Comparison of ENCODE assay signal across 1 cellular context in the genomic region with DNA sequence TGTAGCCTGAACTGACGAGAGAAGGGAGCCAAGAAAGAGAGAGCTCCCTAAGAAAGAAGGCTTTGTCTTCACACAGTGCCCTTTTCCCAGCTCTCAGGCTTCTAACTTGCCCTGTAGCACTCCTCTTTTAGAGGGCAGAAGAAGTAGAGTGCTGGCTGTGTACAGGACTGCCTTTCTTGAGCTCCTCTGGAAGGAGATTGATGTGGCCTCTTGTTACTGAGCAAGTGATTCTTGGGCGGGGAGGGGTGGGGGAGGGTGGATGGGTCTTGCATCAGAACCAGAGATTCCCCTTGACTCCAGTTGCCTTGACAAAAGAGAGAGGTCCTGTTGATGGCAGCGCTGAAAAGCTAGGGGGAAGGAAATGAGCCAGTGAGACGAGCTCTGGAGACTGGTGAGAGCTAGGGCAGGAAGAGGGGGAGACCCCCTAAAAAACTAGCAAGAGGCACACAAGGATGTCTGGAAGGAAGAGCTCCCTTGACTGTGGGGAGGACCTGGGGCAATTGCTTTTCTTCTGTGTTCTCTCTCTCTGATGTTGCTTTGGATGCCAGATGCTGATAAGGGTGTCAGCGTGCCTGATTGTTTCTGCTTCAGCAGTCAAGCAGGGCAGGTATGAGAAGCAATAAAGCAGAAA.
TF ChIP-seq lines count a peak whose summit lies in the region.

No MANE protein-coding gene starts in this region.

TF ChIP-seq in neural cell, 6 proteins besides CTCF, POLR2A, EP300 and RAD21:
- no peak for TF ChIP-seq TAF1 (IDR thresholded peaks at IDR 0.05; ENCODE audit: low read depth)
- TF ChIP-seq SMC3 (conservative IDR thresholded peaks at IDR 0.05; ENCODE audit: poor library complexity) = no peak
- TF ChIP-seq MXI1 (conservative IDR thresholded peaks at IDR 0.05; ENCODE audit: poor library complexity, severe bottlenecking) = no peak
- no peak for TF ChIP-seq REST (IDR thresholded peaks at IDR 0.05; ENCODE audit: borderline replicate concordance)
- no peak for TF ChIP-seq POLR2AphosphoS5 (IDR thresholded peaks at IDR 0.05)
- TF ChIP-seq EZH2 (IDR thresholded peaks at IDR 0.05; ENCODE audit: borderline replicate concordance, insufficient read depth, low read length, poor library complexity, severe bottlenecking) = no peak
